Comparison of ENCODE assay signal across 1 cellular context in the genomic region with DNA sequence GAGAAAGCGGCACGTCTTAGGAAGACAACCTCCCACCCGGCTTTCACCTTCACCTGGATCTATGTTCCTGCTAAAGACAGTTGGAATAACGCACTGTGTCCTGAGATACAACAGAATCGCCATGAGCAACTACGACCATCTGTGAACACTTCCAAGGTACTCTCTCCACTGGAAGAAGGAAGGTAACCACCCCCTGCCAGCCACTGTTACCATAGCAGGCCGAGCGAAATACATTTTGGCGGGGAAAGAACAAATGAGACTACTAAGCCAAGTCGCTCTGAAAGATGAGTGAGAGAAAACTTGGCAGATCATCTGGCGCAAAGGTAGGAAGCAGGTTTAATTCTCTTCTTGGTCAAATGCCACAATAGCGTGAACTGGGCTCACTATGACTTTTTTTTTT.
TF ChIP-seq lines count a peak whose summit lies in the region.

No MANE protein-coding gene starts in this region.

TF ChIP-seq in endothelial cell of umbilical vein, 7 proteins besides CTCF, POLR2A, EP300 and RAD21:
- no peak for TF ChIP-seq POLR2AphosphoS5 (IDR thresholded peaks at IDR 0.05; ENCODE audit: insufficient read depth, low read depth, low read length)
- TF ChIP-seq MYC (IDR thresholded peaks at IDR 0.05; ENCODE audit: low read depth, low read length), result no peak
- TF ChIP-seq EZH2 (IDR thresholded peaks at IDR 0.05; ENCODE audit: borderline replicate concordance, low read depth, low read length, severe bottlenecking), result no peak
